Comparison of ENCODE assay signal across 23 cellular contexts in the genomic region with DNA sequence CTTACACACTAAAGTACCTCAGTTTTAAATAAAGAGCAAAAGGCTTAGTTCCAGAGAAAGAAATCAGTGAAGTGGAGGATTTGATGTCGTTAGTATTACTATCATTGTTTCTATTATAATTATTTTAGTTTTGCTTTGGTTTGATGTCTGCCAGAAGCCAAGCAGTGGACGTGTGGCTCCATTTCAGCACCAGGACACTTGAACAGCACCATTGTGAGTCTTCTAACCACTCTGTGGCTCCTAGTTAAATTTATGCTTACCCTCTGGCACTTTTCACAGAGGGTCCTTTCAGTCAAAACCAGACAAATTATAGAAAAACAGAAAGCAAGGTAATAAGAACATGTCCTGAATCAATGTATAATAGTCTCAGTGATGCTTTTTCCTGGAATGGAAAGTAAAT. TPM values are rescaled to one million over a fixed set of nuclear protein-coding genes. Genes with fewer than 3 reads are reported as not detected.
DNase-seq lines count a peak whose midpoint lies in the region; ATAC-seq, FAIRE-seq and TF ChIP-seq lines count a peak whose summit lies in the region.
"Had no signal": no experiment of that assay in that cellular context is flagged by ENCODE, and none has a peak within 500 bp of the region (broad histone marks: within the 10 kb centered on the region; RNA-seq: fewer than 3 reads in every experiment).

No MANE protein-coding gene starts in this region.

- H3K4me1 ChIP-seq in breast epithelium, result no peaks in the 10 kb centered on the region
- H3K4me1 ChIP-seq in endodermal cell (ENCODE audit: control insufficient read depth, insufficient read depth, low read length), result no peaks in the 10 kb centered on the region
- no peaks in the 10 kb centered on the region for H3K4me1 ChIP-seq in neural progenitor cell
- H3K4me1 ChIP-seq: ascending aorta, foreskin keratinocyte, uterus had no signal

- H3K79me2 ChIP-seq in neural progenitor cell (ENCODE audit: low read depth), result no peaks in the 10 kb centered on the region

- no peaks in the 10 kb centered on the region for H3F3A ChIP-seq in neural progenitor cell (ENCODE audit: low read depth)

- no peak overlapping the region for H3K9ac ChIP-seq in endodermal cell (ENCODE audit: extremely low read depth, low read length, poor library complexity, severe bottlenecking)
- no peak overlapping the region for H3K9ac ChIP-seq in neural progenitor cell

- no peak overlapping the region for H2AFZ ChIP-seq in neural progenitor cell (replicated peaks)

- no peak overlapping the region for H3K4me2 ChIP-seq in neural progenitor cell

- H3K4me3 Mint-ChIP-seq in MCF 10A (ENCODE audit: unreplicated experiment) (no peak overlapping the region), endodermal cell (no peak overlapping the region), neural progenitor cell (no peak overlapping the region)
- H3K4me3 Mint-ChIP-seq: nephron had no signal

- no peak for TF ChIP-seq CTCF in MCF 10A (IDR thresholded peaks at IDR 0.05; ENCODE audit: unreplicated experiment)
- TF ChIP-seq CTCF in breast epithelium (IDR thresholded peaks at IDR 0.05), result no peak
- no peak for TF ChIP-seq CTCF in endodermal cell (conservative IDR thresholded peaks at IDR 0.05)
- no peak for TF ChIP-seq CTCF in neural progenitor cell (IDR thresholded peaks at IDR 0.05)

- intact Hi-C loops in MCF 10A (cut with micrococcal nuclease) (no loop called here), breast epithelium (cut with DNase I; ENCODE audit: low total_unique reads) (no loop called here)

- H3K27me3 Mint-ChIP-seq in MCF 10A (ENCODE audit: insufficient read depth, unreplicated experiment), result peaks cover 96% of the 10 kb centered on the region
- H3K27me3 Mint-ChIP-seq in endodermal cell (ENCODE audit: insufficient read depth), result peaks cover 5% of the 10 kb centered on the region
- no peaks in the 10 kb centered on the region for H3K27me3 Mint-ChIP-seq in neural progenitor cell (ENCODE audit: insufficient read depth, low read depth)

- H3K9me3 Mint-ChIP-seq in MCF 10A (ENCODE audit: unreplicated experiment) (no peaks in the 10 kb centered on the region), endodermal cell (no peaks in the 10 kb centered on the region), neural progenitor cell (no peaks in the 10 kb centered on the region)
- H3K9me3 Mint-ChIP-seq: activated T-helper 2 cell treated with anti-CD3 and anti-CD28 coated beads, Interferon-gamma antibody, Interleukin-2, Interleukin-4, amounts not matched to agents 10 μg/mL and 5 μg/mL and 100 μg/mL, durations not matched to agents 14 hours and 24 hours and 36 hours; nephron had no signal

- H3K27ac ChIP-seq in breast epithelium (no peak overlapping the region), endodermal cell (ENCODE audit: low read depth, low read length) (no peak overlapping the region), neural progenitor cell (no peak overlapping the region)
- H3K27ac ChIP-seq: ascending aorta, foreskin keratinocyte, HL-60, uterus, VCaP had no signal

- POLR2A ChIA-PET in MCF 10A (lab: Yijun Ruan, JAX), result no interaction called here

- DNase-seq in MCF 10A (ENCODE audit: unreplicated experiment) (peak; percentile 40), breast epithelium (ENCODE audit: low spot score in 2 of 2) (no peak), endodermal cell (peak; percentile 62), neural progenitor cell (ENCODE audit: low spot score) (peak; percentile 40), frontal cortex (ENCODE audit: low spot score in 2 of 2) (no peak), DMS153 treated with DMSO at 0.1 percent for 48 hours (lab: John Stamatoyannopoulos, UW; ENCODE audit: unreplicated experiment) (no peak)
- DNase-seq: foreskin keratinocyte; NCI-H2029; NCI-H510A treated with DMSO at 0.1 percent for 48 hours; stimulated activated CD4-positive, alpha-beta T cell treated with anti-CD3 and anti-CD28 coated beads, Interleukin-15, amount 100 ng/mL, for 24 hours; SW 1271; uterus had no signal

- H3K36me3 Mint-ChIP-seq in MCF 10A (ENCODE audit: insufficient read depth, unreplicated experiment) (no peaks in the 10 kb centered on the region), endodermal cell (ENCODE audit: low read depth) (no peaks in the 10 kb centered on the region), neural progenitor cell (no peaks in the 10 kb centered on the region)

- H3K36me3 ChIP-seq in breast epithelium, result no peaks in the 10 kb centered on the region
- no peaks in the 10 kb centered on the region for H3K36me3 ChIP-seq in endodermal cell (ENCODE audit: control insufficient read depth, insufficient read depth, low read length)
- no peaks in the 10 kb centered on the region for H3K36me3 ChIP-seq in neural progenitor cell
- H3K36me3 ChIP-seq: ascending aorta, uterus had no signal

- FAIRE-seq in frontal cortex (lab: Jason Lieb, UNC), result no peak

- H3K27me3 ChIP-seq in breast epithelium (peaks cover 0 to 15% of the 10 kb centered on the region in 2 donors), endodermal cell (ENCODE audit: control insufficient read depth, insufficient read depth, low read length, poor library complexity, severe bottlenecking) (peaks cover 8% of the 10 kb centered on the region), neural progenitor cell (no peaks in the 10 kb centered on the region)
- H3K27me3 ChIP-seq: ascending aorta, uterus had no signal

- H4K20me1 ChIP-seq in neural progenitor cell (ENCODE audit: low read depth), result no peaks in the 10 kb centered on the region

- no peak for TF ChIP-seq POLR2A in breast epithelium (IDR thresholded peaks at IDR 0.05)

- CTCF ChIA-PET in MCF 10A (lab: Yijun Ruan, JAX), result interaction anchor here (1.6 kb wide), 2 partner anchors 10 to 78 kb away, joined by 4 to 12 read pairs; no protein-coding TSS in a partner anchor

- H3K4me3 ChIP-seq in breast epithelium, result no peak overlapping the region
- H3K4me3 ChIP-seq in endodermal cell (ENCODE audit: low read length), result no peak overlapping the region
- H3K4me3 ChIP-seq in neural progenitor cell, result no peak overlapping the region
- H3K4me3 ChIP-seq: ascending aorta, lung, uterus had no signal

- H3K9me3 ChIP-seq in breast epithelium, result no peaks in the 10 kb centered on the region
- no peaks in the 10 kb centered on the region for H3K9me3 ChIP-seq in endodermal cell (ENCODE audit: control insufficient read depth, low read length)
- H3K9me3 ChIP-seq in neural progenitor cell (ENCODE audit: low read depth), result no peaks in the 10 kb centered on the region
- H3K9me3 ChIP-seq: ascending aorta, uterus had no signal

- H3K4me1 Mint-ChIP-seq in MCF 10A (ENCODE audit: insufficient read depth, unreplicated experiment) (no peaks in the 10 kb centered on the region), endodermal cell (no peaks in the 10 kb centered on the region), neural progenitor cell (peaks cover 4% of the 10 kb centered on the region)

- no peak overlapping the region for H3K27ac Mint-ChIP-seq in MCF 10A (ENCODE audit: low read depth, unreplicated experiment)
- no peak overlapping the region for H3K27ac Mint-ChIP-seq in endodermal cell
- no peak overlapping the region for H3K27ac Mint-ChIP-seq in neural progenitor cell
- H3K27ac Mint-ChIP-seq: activated T-helper 2 cell treated with anti-CD3 and anti-CD28 coated beads, Interferon-gamma antibody, Interleukin-2, Interleukin-4, amounts not matched to agents 10 μg/mL and 5 μg/mL and 100 μg/mL, durations not matched to agents 14 hours and 24 hours and 36 hours; nephron had no signal

- no TSS peak for BruUV-seq in MCF 10A (replicated peaks; lab: Mats Ljungman, UMichigan)

- 51 to 60% methylated on average over 1 to 2 of the region's 2 CpGs for WGBS in endodermal cell (ENCODE audit: insufficient coverage in 1 of 2, insufficient read length in 1 of 2), 2 experiments

- no peak for ATAC-seq in HG03460 (IDR thresholded peaks at IDR 0.05; ENCODE audit: unreplicated experiment)
- ATAC-seq: foreskin keratinocyte, Panc1 had no signal

TF ChIP-seq in PFSK-1, 5 proteins besides CTCF, POLR2A, EP300 and RAD21:
- no peak for TF ChIP-seq POLR2AphosphoS5 (IDR thresholded peaks at IDR 0.05; ENCODE audit: low read depth, low read length)
- TF ChIP-seq SIN3A (IDR thresholded peaks at IDR 0.05; ENCODE audit: borderline replicate concordance, insufficient read depth, low read length), result no peak
- peak; percentile 37 to 88; a peak in 2 of 4 replicates for TF ChIP-seq REST (IDR thresholded peaks at IDR 0.05; ENCODE audit: insufficient read depth in 1 of 2, low read depth in 2 of 2, low read length in 2 of 2)

RNA-seq across cellular contexts. Expression of gene COL9A1, which starts 3.4 kb away (rescaled TPM):
- total RNA-seq in MCF 10A (2022) (not detected in 2 replicates), breast epithelium (under 1 TPM in 1 of 3 donors, not detected in 2; 0.32 TPM), endodermal cell (1 to 10 TPM; 5.8 to 10.0 TPM), neural progenitor cell (ENCODE audit: low replicate concordance) (18.7 and 36.9 TPM in 2 replicates), frontal cortex (3.3 TPM)
- not detected for polyA plus RNA-seq in PFSK-1 (2012; ENCODE audit: insufficient read length, low read depth)
- 21.2 TPM for polyA plus RNA-seq in endodermal cell (2013, experiment 1 of 2)
- 17.2 TPM for polyA plus RNA-seq in endodermal cell (2013, experiment 2 of 2)
- total RNA-seq: activated T-helper 2 cell treated with anti-CD3 and anti-CD28 coated beads, Interferon-gamma antibody, Interleukin-2, Interleukin-4, amounts not matched to agents 10 μg/mL and 5 μg/mL and 100 μg/mL, durations not matched to agents 14 hours and 24 hours and 36 hours; foreskin keratinocyte; pulmonary artery endothelial cell had no signal
- polyA plus RNA-seq: AG04450, foreskin keratinocyte had no signal

Comparison
In these comparisons a context has a peak if more than half of its experiments do, and no peak if none do; other contexts are left out.
1. DNase-seq: peak in MCF 10A (single experiment), endodermal cell (single experiment) and neural progenitor cell (single experiment); none in breast epithelium (0 of 2), frontal cortex (0 of 2) and DMS153 treated with DMSO at 0.1 percent for 48 hours (single experiment).